Comparison of ENCODE assay signal across 8 cellular contexts in the genomic region with DNA sequence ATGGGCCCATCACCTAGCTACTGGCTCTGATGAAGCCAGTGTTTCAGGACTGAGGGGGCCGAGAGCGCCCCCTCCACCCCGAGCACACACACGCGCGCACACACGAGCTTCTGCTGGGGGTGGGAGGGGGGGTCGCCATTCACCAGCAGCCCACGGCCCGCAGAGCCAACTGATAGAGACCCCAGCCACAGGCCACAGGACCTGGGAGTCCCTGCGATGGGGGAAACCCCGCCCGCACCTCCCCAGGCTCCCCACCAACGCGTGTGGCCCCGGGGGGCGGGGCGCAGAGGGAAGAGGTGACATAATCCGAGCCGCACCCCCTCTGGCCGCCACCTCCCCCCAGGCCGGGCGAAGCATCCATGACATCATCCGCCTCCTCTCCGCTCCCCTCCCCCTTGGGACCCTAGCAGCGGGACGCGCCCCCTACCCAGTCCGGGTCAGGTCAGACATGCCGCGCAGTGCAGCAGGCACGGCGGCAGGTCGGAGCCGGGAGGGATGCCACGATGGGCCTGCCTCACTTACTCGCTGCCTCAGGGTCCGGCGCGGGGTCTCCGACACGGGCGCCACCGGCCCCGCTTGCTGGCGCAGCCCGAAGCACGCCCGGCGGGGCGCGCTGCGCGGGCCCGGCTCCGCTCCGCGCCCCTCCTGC. TPM values are rescaled to one million over a fixed set of nuclear protein-coding genes. Genes with fewer than 3 reads are reported as not detected.
DNase-seq lines count a peak whose midpoint lies in the region; ATAC-seq lines count a peak whose summit lies in the region.

LZTS3 (minus strand) TSS at position 617 of the 649 bp plus-strand sequence. CDS start 6,386 bp downstream, outside the sequence.

- H3K27ac Mint-ChIP-seq in naive B cell = peak within 1 kb of the TSS in 5 of 6 donors; percentile 65 to 97 (median 74)

- H3K4me1 Mint-ChIP-seq in naive B cell = peaks cover 12 to 27% (median 18%) of the 10 kb centered on the region in 3 donors

- ATAC-seq in GM19023 (IDR thresholded peaks at IDR 0.05; ENCODE audit: unreplicated experiment) = peak; percentile 67
- ATAC-seq in HG03196 (IDR thresholded peaks at IDR 0.05; ENCODE audit: unreplicated experiment) = peak; percentile 35
- ATAC-seq in naive B cell (ENCODE audit: low read depth in 2 of 2) = peak; percentile 82 to 84

- peaks cover 33 to 58% (median 48%) of the 10 kb centered on the region in 3 donors for H3K27me3 Mint-ChIP-seq in naive B cell

- peak within 1 kb of the TSS; percentile 81 to 94 (median 86) for H3K4me3 Mint-ChIP-seq in naive B cell

- peak within 1 kb of the TSS; percentile 72 for H3K27ac ChIP-seq in epithelial cell of prostate

- no peaks in the 10 kb centered on the region for H3K9me3 Mint-ChIP-seq in naive B cell

- H3K36me3 Mint-ChIP-seq in naive B cell = no peaks in the 10 kb centered on the region

- DNase-seq in AG08396 (ENCODE audit: low spot score) (peak; percentile 85), NCI-H82 (lab: John Stamatoyannopoulos, UW) (peak; percentile 84), epithelial cell of prostate (ENCODE audit: low read depth, low spot score) (no peak), naive B cell (peak; percentile 85)
- peak; percentile 91 for DNase-seq in activated CD8-positive, alpha-beta memory T cell treated with anti-CD3 and anti-CD28 coated beads, Interleukin-2, amount 50 U/mL, for 4 hours
- peak; percentile 57 to 67 for DNase-seq in stimulated activated CD8-positive, alpha-beta memory T cell treated with anti-CD3 and anti-CD28 coated beads, Interleukin-7, amount 100 ng/mL, for 48 hours (ENCODE audit: extremely low read depth in 1 of 2, low read depth in 1 of 2)

RNA-seq across cellular contexts. Expression of gene LZTS3, which starts in this region (rescaled TPM):
- polyA plus RNA-seq in naive B cell (ENCODE audit: low read depth in 6 of 6) = 1 to 10 TPM in 2 of 6 donors, under 1 TPM in 4; 0.19 to 1.4 (median 0.56) TPM
